Comparison of ENCODE assay signal across 8 cellular contexts in genomic region chr2:38076710-38077430, GRCh38. TPM values are rescaled to one million over a fixed set of nuclear protein-coding genes. Genes with fewer than 3 reads are reported as not detected.
DNase-seq lines count a peak whose midpoint lies in the region; ATAC-seq and TF ChIP-seq lines count a peak whose summit lies in the region.

No MANE protein-coding gene starts in this region.

- H3K79me2 ChIP-seq in DOHH2 (ENCODE audit: control insufficient read depth, low read length) = no peaks in the 10 kb centered on the region

- peaks cover 65% of the 10 kb centered on the region for H3K27me3 Mint-ChIP-seq in IgD-negative memory B cell
- peaks cover 44% of the 10 kb centered on the region for H3K27me3 Mint-ChIP-seq in T-helper 1 cell treated with Interleukin-12 subunit alpha and Interleukin-12 subunit beta and Interleukin-4 antibody, amounts not matched to agents 30 μg/mL and 1 μg/mL, for 36 hours (ENCODE audit: low read depth)

- WGBS in lower leg skin, 2 donors = 0 to 1% methylated on average over 35 to 49 of the region's 76 CpGs

- peak overlapping the region; percentile 84 for H3K4me2 ChIP-seq in DOHH2 (ENCODE audit: low read length)

- TF ChIP-seq POLR2A in lower leg skin (IDR thresholded peaks at IDR 0.05) = no peak

- no peaks in the 10 kb centered on the region for H3K9me3 Mint-ChIP-seq in IgD-negative memory B cell
- H3K9me3 Mint-ChIP-seq in T-helper 1 cell treated with Interleukin-12 subunit alpha and Interleukin-12 subunit beta and Interleukin-4 antibody, amounts not matched to agents 30 μg/mL and 1 μg/mL, for 36 hours = no peaks in the 10 kb centered on the region

- H4K20me1 ChIP-seq in DOHH2 (ENCODE audit: control insufficient read depth, insufficient read depth, low read depth, low read length) = no peaks in the 10 kb centered on the region

- TF ChIP-seq CTCF in DOHH2 (IDR thresholded peaks at IDR 0.05; ENCODE audit: low read depth, low read length, poor library complexity, severe bottlenecking) = peak; percentile 56
- no peak for TF ChIP-seq CTCF in coronary artery (IDR thresholded peaks at IDR 0.05)
- no peak for TF ChIP-seq CTCF in lower leg skin (IDR thresholded peaks at IDR 0.05)

- no peak overlapping the region for H3K27ac ChIP-seq in DOHH2 (ENCODE audit: low read depth, low read length)
- peak overlapping the region; percentile 48 to 85 for H3K27ac ChIP-seq in coronary artery
- no peak overlapping the region for H3K27ac ChIP-seq in effector memory CD4-positive, alpha-beta T cell (ENCODE audit: insufficient read depth, low read length, poor library complexity, severe bottlenecking)

- H3K27me3 ChIP-seq in DOHH2 (ENCODE audit: control insufficient read depth, low read length) = peaks cover 37% of the 10 kb centered on the region
- H3K27me3 ChIP-seq in effector memory CD4-positive, alpha-beta T cell (replicated peaks; ENCODE audit: control insufficient read depth, insufficient read depth, low read length, poor library complexity, severe bottlenecking) = peaks cover 31% of the 10 kb centered on the region

- no peaks in the 10 kb centered on the region for H3K9me3 ChIP-seq in DOHH2 (ENCODE audit: control insufficient read depth, insufficient read depth, low read length)
- no peaks in the 10 kb centered on the region for H3K9me3 ChIP-seq in effector memory CD4-positive, alpha-beta T cell (ENCODE audit: control insufficient read depth, low read length)

- DNase-seq in coronary artery (ENCODE audit: low spot score) (no peak), lower leg skin (ENCODE audit: low spot score in 2 of 2) (peak; percentile 65 to 95)
- peak; percentile 65 to 76 (median 67) for DNase-seq in stimulated activated CD4-positive, alpha-beta T cell treated with anti-CD3 and anti-CD28 coated beads, TNF-alpha, amount 100 ng/mL, for 48 hours (ENCODE audit: low read depth in 3 of 3)
- no peak for DNase-seq in effector memory CD4-positive, alpha-beta T cell

- peaks cover 2% of the 10 kb centered on the region for H3K36me3 Mint-ChIP-seq in IgD-negative memory B cell
- peaks cover 8% of the 10 kb centered on the region for H3K36me3 Mint-ChIP-seq in T-helper 1 cell treated with Interleukin-12 subunit alpha and Interleukin-12 subunit beta and Interleukin-4 antibody, amounts not matched to agents 30 μg/mL and 1 μg/mL, for 36 hours (ENCODE audit: low read depth)

- H3F3A ChIP-seq in DOHH2 (ENCODE audit: control insufficient read depth, insufficient read depth) = no peaks in the 10 kb centered on the region

- peaks cover 4 to 15% (median 11%) of the 10 kb centered on the region in 3 donors for H3K4me1 Mint-ChIP-seq in IgD-negative memory B cell
- H3K4me1 Mint-ChIP-seq in T-helper 1 cell treated with Interleukin-12 subunit alpha and Interleukin-12 subunit beta and Interleukin-4 antibody, amounts not matched to agents 30 μg/mL and 1 μg/mL, for 36 hours (ENCODE audit: low read depth) = peaks cover 24% of the 10 kb centered on the region

- no peaks in the 10 kb centered on the region for H3K36me3 ChIP-seq in DOHH2 (ENCODE audit: control insufficient read depth, low read length)
- H3K36me3 ChIP-seq in effector memory CD4-positive, alpha-beta T cell (ENCODE audit: control insufficient read depth, insufficient read depth, low read length) = no peaks in the 10 kb centered on the region

- H3K27ac Mint-ChIP-seq in IgD-negative memory B cell = peak overlapping the region in 1 of 3 donors; percentile 57
- H3K27ac Mint-ChIP-seq in T-helper 1 cell treated with Interleukin-12 subunit alpha and Interleukin-12 subunit beta and Interleukin-4 antibody, amounts not matched to agents 30 μg/mL and 1 μg/mL, for 36 hours = peak overlapping the region; percentile 85

- peak; percentile 51 for ATAC-seq in GM21528 (IDR thresholded peaks at IDR 0.05; ENCODE audit: low FRiP score, unreplicated experiment)

- peaks cover 17% of the 10 kb centered on the region for H3K4me1 ChIP-seq in DOHH2 (ENCODE audit: control insufficient read depth, low read length)
- peaks cover 7% of the 10 kb centered on the region for H3K4me1 ChIP-seq in effector memory CD4-positive, alpha-beta T cell (ENCODE audit: control insufficient read depth, insufficient read depth, low read length, poor library complexity, severe bottlenecking)

- H3K4me3 Mint-ChIP-seq in IgD-negative memory B cell = peak overlapping the region; percentile 66 to 92 (median 76)
- H3K4me3 Mint-ChIP-seq in T-helper 1 cell treated with Interleukin-12 subunit alpha and Interleukin-12 subunit beta and Interleukin-4 antibody, amounts not matched to agents 30 μg/mL and 1 μg/mL, for 36 hours = peak overlapping the region; percentile 88

- H3K4me3 ChIP-seq in DOHH2 (ENCODE audit: low read length) = peak overlapping the region; percentile 74
- H3K4me3 ChIP-seq in coronary artery = peak overlapping the region; percentile 73
- peak overlapping the region; percentile 41 for H3K4me3 ChIP-seq in lower leg skin (ENCODE audit: low read depth, poor library complexity, severe bottlenecking)
- H3K4me3 ChIP-seq in effector memory CD4-positive, alpha-beta T cell (ENCODE audit: insufficient read depth, low read depth, low read length, poor library complexity, severe bottlenecking) = no peak overlapping the region

- no peaks in the 10 kb centered on the region for H3K9me2 ChIP-seq in DOHH2 (replicated peaks; ENCODE audit: control insufficient read depth, low read length)

- intact Hi-C loops in lower leg skin (cut with DNase I; ENCODE audit: low total_unique reads) = no loop called here

RNA-seq across cellular contexts. Expression of gene CYP1B1, which starts 0.9 kb away (rescaled TPM):
- polyA plus RNA-seq in IgD-negative memory B cell = 0.20 TPM
- 10 to 100 TPM; 12.4 to 33.4 (median 20.6) TPM for total RNA-seq in lower leg skin

Comparison
In these comparisons a context has a peak if more than half of its experiments do, and no peak if none do; other contexts are left out.
1. H3K27ac ChIP-seq: peak in coronary artery (2 of 2); none in DOHH2 (single experiment) and effector memory CD4-positive, alpha-beta T cell (single experiment).
2. DNase-seq: peak in lower leg skin (2 of 2) and stimulated activated CD4-positive, alpha-beta T cell treated with anti-CD3 and anti-CD28 coated beads, TNF-alpha, amount 100 ng/mL, for 48 hours (3 of 3); none in coronary artery (single experiment) and effector memory CD4-positive, alpha-beta T cell (0 of 3).